In the genomic region with DNA sequence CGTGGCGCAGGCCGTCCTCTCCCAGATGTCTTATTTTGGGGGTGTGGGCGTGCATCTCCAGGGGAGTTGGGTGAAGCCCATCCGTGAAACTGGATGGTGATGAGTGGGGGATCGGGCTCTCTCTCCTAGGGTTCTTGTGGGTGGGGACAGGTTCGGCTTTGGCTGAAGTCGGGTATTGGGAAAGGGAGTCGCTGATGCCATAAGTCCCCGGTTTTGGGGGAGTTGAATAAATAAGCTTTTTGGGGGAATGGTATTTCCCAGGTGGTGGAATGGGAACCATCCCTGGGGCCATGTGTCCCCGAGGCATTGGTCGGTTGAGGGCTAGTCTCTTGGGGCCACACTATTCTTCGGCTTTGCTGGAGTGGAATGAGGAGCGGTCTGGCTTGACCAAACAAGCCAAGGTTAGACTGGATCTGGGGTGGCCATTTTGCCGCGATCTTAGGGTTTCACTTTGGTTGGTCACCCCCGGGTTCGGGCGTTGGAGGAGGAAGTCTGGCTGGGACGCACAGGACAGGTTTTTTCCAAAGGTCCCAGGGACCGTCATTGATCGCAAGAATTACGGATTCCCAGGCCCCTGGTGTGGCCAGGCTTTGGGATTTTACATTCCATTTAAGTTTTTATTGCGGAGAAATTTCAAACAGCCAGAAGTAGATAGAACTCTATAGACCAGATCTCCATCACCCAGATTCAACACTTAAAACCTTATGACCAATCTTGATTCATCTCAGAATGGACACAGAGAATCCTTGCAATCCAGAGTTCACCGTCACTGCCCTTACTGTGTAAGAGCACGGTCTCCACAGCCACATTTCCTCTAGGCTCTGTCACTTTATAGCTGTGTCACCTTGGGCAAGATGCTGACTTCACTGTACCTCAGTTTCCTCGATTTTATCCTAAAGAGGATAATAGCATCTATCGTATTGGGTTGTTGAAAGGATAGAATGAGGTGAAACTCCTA, we compare ENCODE assay signal across 8 cellular contexts. TPM values are rescaled to one million over a fixed set of nuclear protein-coding genes. Genes with fewer than 3 reads are reported as not detected.
DNase-seq lines count a peak whose midpoint lies in the region; ATAC-seq and TF ChIP-seq lines count a peak whose summit lies in the region.

No MANE protein-coding gene starts in this region.

- H3K9ac ChIP-seq in PC-3 (ENCODE audit: low read length) (peak overlapping the region; percentile 86), duodenal mucosa (ENCODE audit: low read depth in 1 of 2, low read length in 2 of 2) (peak overlapping the region; percentile 86 to 88)

- peak; percentile 7; the same call in 1 of the 2 replicates for ATAC-seq in PC-3
- ATAC-seq in sciatic nerve, result no peak

- peaks cover 22% of the 10 kb centered on the region for H3K9me3 Mint-ChIP-seq in activated CD4-positive, alpha-beta T cell treated with anti-CD3 and anti-CD28 coated beads, Interleukin-2, amount 10 ng/mL, durations not matched to agents 24 days and 14 days

- H3K36me3 ChIP-seq in PC-3 (ENCODE audit: low read depth, low read length), result peaks cover 11% of the 10 kb centered on the region; the same call in 1 of the 2 replicates
- H3K36me3 ChIP-seq in duodenal mucosa (ENCODE audit: control insufficient read depth in 1 of 2, insufficient read depth in 2 of 2, low read length in 2 of 2), result peaks cover 0 to 12% of the 10 kb centered on the region in 2 donors

- H3K4me2 ChIP-seq in PC-3 (ENCODE audit: low read length), result peak overlapping the region; percentile 83

- H3K4me1 ChIP-seq in PC-3 (ENCODE audit: insufficient read depth, low read length), result peaks cover 15% of the 10 kb centered on the region
- H3K4me1 ChIP-seq in duodenal mucosa (ENCODE audit: control insufficient read depth in 1 of 2, insufficient read depth in 2 of 2, low read length in 2 of 2), result peaks cover 5 to 9% of the 10 kb centered on the region in 2 donors

- TF ChIP-seq CTCF in PC-3 (conservative IDR thresholded peaks at IDR 0.05; ENCODE audit: low read depth, low read length), result 0 out of 2 replicates have a peak, but pooled peaks have one; percentile 6

- CTCF ChIA-PET in PC-3 (lab: Charles Lee), result no interaction called here

- peaks cover 19% of the 10 kb centered on the region for H3K36me3 Mint-ChIP-seq in activated CD4-positive, alpha-beta T cell treated with anti-CD3 and anti-CD28 coated beads, Interleukin-2, amount 10 ng/mL, durations not matched to agents 24 days and 14 days (ENCODE audit: low read depth)

- no peaks in the 10 kb centered on the region for H4K20me1 ChIP-seq in PC-3 (ENCODE audit: low read length)

- POLR2A ChIA-PET in PC-3 (lab: Charles Lee; ENCODE audit: unreplicated experiment), result interaction anchor here (0.6 to 1.0 kb wide), 4 partner anchors 36 to 731 kb away, joined by 3 to 7 read pairs (median 5); partner anchors contain the start of gene SEC23B

- H3K4me3 ChIP-seq in PC-3 (ENCODE audit: low read length) (peak overlapping the region; percentile 98), duodenal mucosa (ENCODE audit: low read depth in 1 of 2, low read length in 2 of 2) (peak overlapping the region; percentile 97 to 98)

- DNase-seq in activated CD4-positive, alpha-beta T cell treated with anti-CD3 and anti-CD28 coated beads, Interleukin-2, amount 10 ng/mL, durations not matched to agents 24 days and 14 days, result peak; percentile 63
- no peak for DNase-seq in activated CD4-positive, alpha-beta T cell treated with anti-CD3 and anti-CD28 coated beads for 1 hour
- no peak for DNase-seq in PC-3
- DNase-seq in myocyte (ENCODE audit: low read depth), result peak; percentile 35
- no peak for DNase-seq in sciatic nerve (ENCODE audit: low spot score)
- no peak for DNase-seq in stimulated activated CD4-positive, alpha-beta T cell treated with anti-CD3 and anti-CD28 coated beads, Interleukin-12 subunit alpha, Interleukin-12 subunit beta, amount 100 ng/mL, for 4 hours
- DNase-seq in medulla oblongata (ENCODE audit: extremely low spot score), result no peak

- H3K79me2 ChIP-seq in PC-3 (ENCODE audit: low read length), result peaks cover 55% of the 10 kb centered on the region

- H3K27me3 Mint-ChIP-seq in activated CD4-positive, alpha-beta T cell treated with anti-CD3 and anti-CD28 coated beads, Interleukin-2, amount 10 ng/mL, durations not matched to agents 24 days and 14 days, result peaks cover 13% of the 10 kb centered on the region

- H3K27ac Mint-ChIP-seq in activated CD4-positive, alpha-beta T cell treated with anti-CD3 and anti-CD28 coated beads, Interleukin-2, amount 10 ng/mL, durations not matched to agents 24 days and 14 days, result peak overlapping the region; percentile 99

- no peaks in the 10 kb centered on the region for H3K9me2 ChIP-seq in PC-3 (replicated peaks; ENCODE audit: low read length)

- BruUV-seq in PC-3 (replicated peaks; lab: Mats Ljungman, UMichigan), result TSS peak; percentile 52

- intact Hi-C loops in activated CD4-positive, alpha-beta T cell treated with anti-CD3 and anti-CD28 coated beads, Interleukin-2, amount 10 ng/mL, durations not matched to agents 24 days and 14 days (cut with micrococcal nuclease), result loop anchor here (1.0 to 5.0 kb wide), 11 partner anchors 152 to 1714 kb away; partner anchors contain the start of genes DTD1, DZANK1, KAT14 and PET117
- intact Hi-C loops in PC-3 (cut with micrococcal nuclease) (loop anchor here (1.0 to 10.0 kb wide), 4 partner anchors 37 to 324 kb away; partner anchors contain the start of genes DZANK1, MGME1, POLR3F and SNX5), sciatic nerve (cut with DNase I) (no loop called here)

- H3K27me3 ChIP-seq in PC-3 (ENCODE audit: low read length) (no peaks in the 10 kb centered on the region), duodenal mucosa (ENCODE audit: control insufficient read depth in 1 of 2, insufficient read depth in 2 of 2, low read length in 2 of 2) (no peaks in the 10 kb centered on the region)

- H3K4me3 Mint-ChIP-seq in activated CD4-positive, alpha-beta T cell treated with anti-CD3 and anti-CD28 coated beads, Interleukin-2, amount 10 ng/mL, durations not matched to agents 24 days and 14 days, result peak overlapping the region; percentile 99

- H3K27ac ChIP-seq in PC-3 (ENCODE audit: low read length) (peak overlapping the region; percentile 76), duodenal mucosa (ENCODE audit: low read depth, low read length) (no peak overlapping the region)

- peaks cover 22% of the 10 kb centered on the region for H3K4me1 Mint-ChIP-seq in activated CD4-positive, alpha-beta T cell treated with anti-CD3 and anti-CD28 coated beads, Interleukin-2, amount 10 ng/mL, durations not matched to agents 24 days and 14 days

- H3K9me3 ChIP-seq in PC-3 (ENCODE audit: low read length) (peaks cover 16% of the 10 kb centered on the region), duodenal mucosa (ENCODE audit: control insufficient read depth in 1 of 2, low read length in 2 of 2) (peaks cover 8 to 9% of the 10 kb centered on the region in 2 donors)

- peak overlapping the region; percentile 99 for H2AFZ ChIP-seq in PC-3 (ENCODE audit: low read length)

- no peaks in the 10 kb centered on the region for H3F3A ChIP-seq in PC-3 (ENCODE audit: low read length, unreplicated experiment)

RNA-seq across cellular contexts. Expression of gene ZNF133, which starts 0.7 kb away (rescaled TPM):
- total RNA-seq in activated CD4-positive, alpha-beta T cell treated with anti-CD3 and anti-CD28 coated beads, Interleukin-2, amount 10 ng/mL, durations not matched to agents 24 days and 14 days, result 10.2 and 10.5 TPM in 2 replicates
- total RNA-seq in PC-3 (2014; rRNA removed) (16.3 and 17.1 TPM in 2 replicates), myocyte (9.0 and 16.4 TPM in 2 replicates), sciatic nerve (16.7 TPM)
- 12.3 TPM for polyA plus RNA-seq in myocyte (2012)

Comparison
In these comparisons a context has a peak if more than half of its experiments do, and no peak if none do; other contexts are left out.
1. DNase-seq: peak in activated CD4-positive, alpha-beta T cell treated with anti-CD3 and anti-CD28 coated beads, Interleukin-2, amount 10 ng/mL, durations not matched to agents 24 days and 14 days (single experiment) and myocyte (single experiment); none in activated CD4-positive, alpha-beta T cell treated with anti-CD3 and anti-CD28 coated beads for 1 hour (single experiment), PC-3 (single experiment), sciatic nerve (single experiment), stimulated activated CD4-positive, alpha-beta T cell treated with anti-CD3 and anti-CD28 coated beads, Interleukin-12 subunit alpha, Interleukin-12 subunit beta, amount 100 ng/mL, for 4 hours (single experiment) and medulla oblongata (single experiment).